Comparison of ENCODE assay signal across 9 cellular contexts in the genomic region with DNA sequence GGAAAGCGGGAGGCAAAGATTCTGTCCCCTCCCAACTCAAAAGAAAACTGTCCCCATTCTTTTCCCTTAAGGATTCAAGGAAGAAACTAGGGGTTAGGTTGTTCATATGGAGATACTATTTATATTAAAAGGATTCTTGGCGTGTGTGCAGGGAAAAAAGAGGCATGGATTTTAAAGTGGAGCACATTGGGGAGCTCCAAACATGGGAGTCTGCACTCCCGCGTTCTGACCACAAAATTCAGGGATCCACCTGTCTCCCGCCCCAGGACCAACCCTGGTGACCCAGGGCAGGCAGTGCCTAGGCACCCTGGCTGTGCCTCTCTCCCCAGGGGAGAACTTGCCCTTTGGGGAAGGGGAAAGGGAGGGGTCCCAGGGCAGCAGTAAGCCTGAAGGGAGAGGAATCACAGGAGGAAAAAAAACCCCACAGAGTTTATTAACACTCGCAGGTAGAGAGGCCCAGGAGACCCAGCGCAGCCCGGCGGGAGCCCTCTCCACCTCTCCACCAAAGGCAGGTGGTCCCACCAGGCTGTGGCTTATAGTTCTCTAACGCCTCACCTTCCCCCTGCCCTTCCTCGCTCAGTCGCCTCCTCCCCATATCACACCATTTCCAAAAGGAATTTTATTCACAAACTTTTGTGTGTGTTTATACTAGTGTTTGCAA. TPM values are rescaled to one million over a fixed set of nuclear protein-coding genes. Genes with fewer than 3 reads are reported as not detected.
A peak's percentile ranks its signal among the peaks of the same experiment; 100 is the strongest.
DNase-seq lines count a peak whose midpoint lies in the region; ATAC-seq and TF ChIP-seq lines count a peak whose summit lies in the region.
"Had no signal": no experiment of that assay in that cellular context is flagged by ENCODE, and none has a peak within 500 bp of the region (broad histone marks: within the 10 kb centered on the region; RNA-seq: fewer than 3 reads in every experiment).

No MANE protein-coding gene starts in this region.

- peaks cover 50% of the 10 kb centered on the region for H3K4me1 Mint-ChIP-seq in central memory CD8-positive, alpha-beta T cell
- H3K4me1 Mint-ChIP-seq in naive thymus-derived CD4-positive, alpha-beta T cell: peaks cover 32 to 56% (median 43%) of the 10 kb centered on the region in 7 donors

- POLR2A ChIA-PET in naive thymus-derived CD4-positive, alpha-beta T cell (lab: Charles Lee): interaction anchor here (0.7 to 3.2 kb wide), 4 partner anchors 8 to 39 kb away, joined by 3 to 12 read pairs (median 4); no protein-coding TSS in a partner anchor

- no peaks in the 10 kb centered on the region for H3K36me3 ChIP-seq in BE2C
- no peaks in the 10 kb centered on the region for H3K36me3 ChIP-seq in HUES48 (ENCODE audit: control insufficient read depth, insufficient read depth, low read length)
- H3K36me3 ChIP-seq in naive thymus-derived CD4-positive, alpha-beta T cell (ENCODE audit: control insufficient read depth in 2 of 3, insufficient read depth in 3 of 3, low read length in 3 of 3): peaks cover 0 to 8% (median 0%) of the 10 kb centered on the region in 3 experiments

- ATAC-seq in central memory CD8-positive, alpha-beta T cell (replicated peaks; ENCODE audit: extremely low read depth, poor library complexity, severe bottlenecking): no peak
- no peak for ATAC-seq in naive thymus-derived CD4-positive, alpha-beta T cell
- ATAC-seq in GM21528 (IDR thresholded peaks at IDR 0.05; ENCODE audit: low FRiP score, unreplicated experiment) (no peak), HG03196 (IDR thresholded peaks at IDR 0.05; ENCODE audit: unreplicated experiment) (no peak)

- DNase-seq in BE2C (no peak), DMS79 (lab: John Stamatoyannopoulos, UW) (no peak)
- DNase-seq in central memory CD8-positive, alpha-beta T cell (ENCODE audit: low spot score in 2 of 2): no peak
- no peak for DNase-seq in naive thymus-derived CD4-positive, alpha-beta T cell
- no peak for DNase-seq in activated effector memory CD4-positive, alpha-beta T cell treated with Interleukin-2 at 50 U/mL for 16 hours
- DNase-seq: kidney had no signal

- H3K9me3 Mint-ChIP-seq in central memory CD8-positive, alpha-beta T cell: no peaks in the 10 kb centered on the region
- peaks cover 0 to 5% (median 0%) of the 10 kb centered on the region in 11 donors for H3K9me3 Mint-ChIP-seq in naive thymus-derived CD4-positive, alpha-beta T cell

- TF ChIP-seq CTCF in BE2C (IDR thresholded peaks at IDR 0.05; ENCODE audit: low read depth, low read length): no peak

- H3K27me3 Mint-ChIP-seq in central memory CD8-positive, alpha-beta T cell: no peaks in the 10 kb centered on the region
- peaks cover 0 to 40% (median 0%) of the 10 kb centered on the region in 5 donors for H3K27me3 Mint-ChIP-seq in naive thymus-derived CD4-positive, alpha-beta T cell

- H3K36me3 Mint-ChIP-seq in central memory CD8-positive, alpha-beta T cell (ENCODE audit: insufficient read depth): peaks cover 22% of the 10 kb centered on the region
- H3K36me3 Mint-ChIP-seq in naive thymus-derived CD4-positive, alpha-beta T cell: peaks cover 0 to 13% (median 10%) of the 10 kb centered on the region in 5 donors

- intact Hi-C loops in naive thymus-derived CD4-positive, alpha-beta T cell (cut with micrococcal nuclease): loop anchor here (2.0 to 5.0 kb wide), 6 partner anchors 161 to 1616 kb away; a partner anchor contains a TSS

- peak overlapping the region; percentile 98 for H3K4me3 Mint-ChIP-seq in central memory CD8-positive, alpha-beta T cell
- peak overlapping the region; percentile 91 to 99 (median 96) for H3K4me3 Mint-ChIP-seq in naive thymus-derived CD4-positive, alpha-beta T cell

- H3K4me3 ChIP-seq in BE2C (ENCODE audit: low read depth, low read length): peak overlapping the region; percentile 67; the same call in 1 of the 2 replicates
- H3K4me3 ChIP-seq in HUES48 (ENCODE audit: low read depth, low read length): peak overlapping the region; percentile 73
- H3K4me3 ChIP-seq in naive thymus-derived CD4-positive, alpha-beta T cell (ENCODE audit: low read length): no peak overlapping the region

- H3K9me3 ChIP-seq in BE2C: no peaks in the 10 kb centered on the region
- no peaks in the 10 kb centered on the region for H3K9me3 ChIP-seq in HUES48 (ENCODE audit: control insufficient read depth, insufficient read depth, low read length)
- no peaks in the 10 kb centered on the region for H3K9me3 ChIP-seq in naive thymus-derived CD4-positive, alpha-beta T cell (ENCODE audit: control insufficient read depth in 2 of 3, low read length in 3 of 3)

- H3K27me3 ChIP-seq in BE2C (peaks cover 8% of the 10 kb centered on the region; the same call in 1 of the 2 replicates), HUES48 (ENCODE audit: control insufficient read depth, insufficient read depth, low read length) (peaks cover 86% of the 10 kb centered on the region)
- H3K27me3 ChIP-seq in naive thymus-derived CD4-positive, alpha-beta T cell (ENCODE audit: control insufficient read depth in 2 of 2, insufficient read depth in 2 of 2, low read length in 2 of 2): no peaks in the 10 kb centered on the region

- peak overlapping the region; percentile 98 for H3K27ac Mint-ChIP-seq in central memory CD8-positive, alpha-beta T cell (ENCODE audit: low read depth)
- H3K27ac Mint-ChIP-seq in naive thymus-derived CD4-positive, alpha-beta T cell: peak overlapping the region in 7 of 9 donors; percentile 69 to 98 (median 95)

- H3K27ac ChIP-seq in HUES48 (ENCODE audit: low read depth, low read length): no peak overlapping the region
- H3K27ac ChIP-seq in naive thymus-derived CD4-positive, alpha-beta T cell (ENCODE audit: low read depth, low read length): peak overlapping the region; percentile 90

- CTCF ChIA-PET in naive thymus-derived CD4-positive, alpha-beta T cell (lab: Charles Lee): no interaction called here

- H3K9ac ChIP-seq in HUES48 (ENCODE audit: low read depth, low read length): no peak overlapping the region

- H3K4me1 ChIP-seq in BE2C (no peaks in the 10 kb centered on the region), HUES48 (ENCODE audit: control insufficient read depth, insufficient read depth, low read length) (peaks cover 36% of the 10 kb centered on the region)
- peaks cover 11 to 18% of the 10 kb centered on the region in 2 donors for H3K4me1 ChIP-seq in naive thymus-derived CD4-positive, alpha-beta T cell (ENCODE audit: control insufficient read depth in 2 of 2, insufficient read depth in 2 of 2, low read length in 2 of 2)

RNA-seq across cellular contexts. Expression of a gene that starts 2.2 kb away (rescaled TPM):
- polyA plus RNA-seq in BE2C (2012; ENCODE audit: insufficient read depth, insufficient read length, low read depth): 6.2 TPM
- total RNA-seq in naive thymus-derived CD4-positive, alpha-beta T cell: 10 to 100 TPM; 25.1 to 59.1 (median 31.7) TPM
- polyA plus RNA-seq in naive thymus-derived CD4-positive, alpha-beta T cell: 10 to 100 TPM; 17.0 to 25.5 TPM

RNA-seq across cellular contexts. Expression of a gene that starts 3.8 kb away (rescaled TPM):
- 10.4 TPM for polyA plus RNA-seq in BE2C (2012; ENCODE audit: insufficient read depth, insufficient read length, low read depth)
- 10 to 100 TPM; 17.9 to 33.5 (median 25.7) TPM for total RNA-seq in naive thymus-derived CD4-positive, alpha-beta T cell
- 1 to 10 TPM; 4.5 to 6.6 TPM for polyA plus RNA-seq in naive thymus-derived CD4-positive, alpha-beta T cell
